In the genomic region with DNA sequence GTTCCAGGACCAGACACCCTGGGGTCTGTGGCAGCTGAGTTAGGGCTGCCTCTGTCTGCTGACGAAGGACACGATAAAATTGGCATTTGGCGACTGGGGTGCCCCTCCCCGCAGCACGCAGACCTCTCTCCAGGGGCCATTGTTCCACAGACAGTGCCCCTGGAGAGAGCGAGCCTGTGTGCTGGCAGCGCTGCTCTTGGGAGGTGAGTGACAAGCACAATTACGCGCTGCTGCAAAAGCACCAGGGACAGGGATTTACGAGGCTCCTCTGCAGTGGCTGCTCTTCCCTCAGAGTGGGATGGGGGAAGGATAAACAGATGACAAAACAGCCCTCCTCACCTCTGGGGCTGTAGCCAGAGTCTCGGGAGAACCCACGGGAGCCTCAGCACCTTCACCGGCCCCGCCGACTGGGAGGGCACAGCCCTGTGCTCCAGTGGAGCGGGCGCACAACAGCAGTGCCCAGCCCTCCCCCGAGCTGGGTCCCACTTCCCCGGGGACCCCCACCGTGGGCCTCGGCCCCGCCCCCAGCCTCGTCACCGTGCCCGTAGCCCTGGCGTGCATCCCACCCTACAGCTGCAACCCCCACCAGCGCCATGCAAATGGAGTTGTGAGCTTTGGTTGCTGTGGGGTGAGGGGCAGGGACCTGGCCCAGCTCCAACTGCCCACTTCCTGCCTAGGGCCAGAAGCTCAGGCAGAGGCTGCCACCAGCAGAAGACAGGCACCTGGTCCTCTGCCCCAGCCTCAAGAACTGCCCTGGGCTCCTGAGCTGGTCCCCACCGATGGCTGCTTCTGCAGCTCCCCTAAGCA, we compare ENCODE assay signal across 12 cellular contexts. TPM values are rescaled to one million over a fixed set of nuclear protein-coding genes. Genes with fewer than 3 reads are reported as not detected.
DNase-seq lines count a peak whose midpoint lies in the region; ATAC-seq and TF ChIP-seq lines count a peak whose summit lies in the region.
"Had no signal": no experiment of that assay in that cellular context is flagged by ENCODE, and none has a peak within 500 bp of the region (broad histone marks: within the 10 kb centered on the region; RNA-seq: fewer than 3 reads in every experiment).

No MANE protein-coding gene starts in this region.

- no peak for ATAC-seq in heart right ventricle

- intact Hi-C loops in heart right ventricle (cut with DNase I): no loop called here

- no peaks in the 10 kb centered on the region for H3K9me3 Mint-ChIP-seq in nephron progenitor cell
- H3K9me3 Mint-ChIP-seq: activated CD4-positive, alpha-beta T cell treated with anti-CD3 and anti-CD28 coated beads, Interleukin-2, amount 10 ng/mL, durations not matched to agents 7 days and 5 days; mesothelial cell of epicardium had no signal

- H3K4me1 Mint-ChIP-seq in nephron progenitor cell: peaks cover 26% of the 10 kb centered on the region
- H3K4me1 Mint-ChIP-seq: activated CD4-positive, alpha-beta T cell treated with anti-CD3 and anti-CD28 coated beads, Interleukin-2, amount 10 ng/mL, durations not matched to agents 7 days and 5 days; mesothelial cell of epicardium had no signal

- no peak overlapping the region for H3K4me3 Mint-ChIP-seq in nephron progenitor cell
- H3K4me3 Mint-ChIP-seq: activated CD4-positive, alpha-beta T cell treated with anti-CD3 and anti-CD28 coated beads, Interleukin-2, amount 10 ng/mL, durations not matched to agents 7 days and 5 days; mesothelial cell of epicardium had no signal

- DNase-seq in NCI-H2081 (lab: John Stamatoyannopoulos, UW): peak; percentile 52 to 75
- no peak for DNase-seq in NCI-H2081 treated with DMSO at 0.1 percent for 48 hours (lab: John Stamatoyannopoulos, UW)
- DNase-seq in NCI-H2227 treated with DMSO at 0.1 percent for 48 hours (lab: John Stamatoyannopoulos, UW): peak; percentile 75
- DNase-seq in nephron progenitor cell: no peak
- no peak for DNase-seq in heart right ventricle
- no peak for DNase-seq in right atrium auricular region (ENCODE audit: low spot score)
- DNase-seq: activated CD4-positive, alpha-beta T cell treated with anti-CD3 and anti-CD28 coated beads, Interleukin-2, amount 10 ng/mL, durations not matched to agents 7 days and 5 days; adrenal gland; NCI-H510A; ovary had no signal

- H3K4me1 ChIP-seq in heart right ventricle: no peaks in the 10 kb centered on the region
- no peaks in the 10 kb centered on the region for H3K4me1 ChIP-seq in right atrium auricular region
- H3K4me1 ChIP-seq: adrenal gland had no signal

- no peak overlapping the region for H3K4me3 ChIP-seq in heart right ventricle
- H3K4me3 ChIP-seq in right atrium auricular region: no peak overlapping the region
- H3K4me3 ChIP-seq: adrenal gland, ovary had no signal

- H3K27me3 ChIP-seq in heart right ventricle (no peaks in the 10 kb centered on the region), right atrium auricular region (no peaks in the 10 kb centered on the region)
- H3K27me3 ChIP-seq: adrenal gland, ovary had no signal

- H3K36me3 ChIP-seq in heart right ventricle: peaks cover 0 to 37% (median 0%) of the 10 kb centered on the region in 9 donors
- no peaks in the 10 kb centered on the region for H3K36me3 ChIP-seq in right atrium auricular region
- H3K36me3 ChIP-seq: adrenal gland, ovary had no signal

- no peaks in the 10 kb centered on the region for H3K9me3 ChIP-seq in heart right ventricle
- no peaks in the 10 kb centered on the region for H3K9me3 ChIP-seq in right atrium auricular region
- H3K9me3 ChIP-seq: adrenal gland, ovary had no signal

- H3K27ac ChIP-seq in heart right ventricle (no peak overlapping the region), right atrium auricular region (no peak overlapping the region)
- H3K27ac ChIP-seq: 22Rv1, adrenal gland, ovary had no signal

- peak overlapping the region; percentile 61 for H3K27ac Mint-ChIP-seq in nephron progenitor cell
- H3K27ac Mint-ChIP-seq: activated CD4-positive, alpha-beta T cell treated with anti-CD3 and anti-CD28 coated beads, Interleukin-2, amount 10 ng/mL, durations not matched to agents 7 days and 5 days; mesothelial cell of epicardium had no signal

- WGBS in heart right ventricle, 2 donors: 76 to 80% methylated on average over 28 of the region's 28 CpGs

- peaks cover 11% of the 10 kb centered on the region for H3K36me3 Mint-ChIP-seq in nephron progenitor cell (ENCODE audit: low read depth)

- TF ChIP-seq CTCF in nephron progenitor cell (IDR thresholded peaks at IDR 0.05) (no peak), heart right ventricle (IDR thresholded peaks at IDR 0.05) (no peak), right atrium auricular region (IDR thresholded peaks at IDR 0.05) (no peak)

- H3K27me3 Mint-ChIP-seq in nephron progenitor cell (ENCODE audit: low read depth, poor library complexity): no peaks in the 10 kb centered on the region
- H3K27me3 Mint-ChIP-seq: activated CD4-positive, alpha-beta T cell treated with anti-CD3 and anti-CD28 coated beads, Interleukin-2, amount 10 ng/mL, durations not matched to agents 7 days and 5 days had no signal

RNA-seq across cellular contexts. Expression of a gene that starts 19.6 kb away (rescaled TPM):
- total RNA-seq in heart right ventricle (10 to 100 TPM; 47.9 to 75.2 (median 62.4) TPM), right atrium auricular region (10 to 100 TPM; 46.9 to 78.7 TPM)
- polyA plus RNA-seq in heart right ventricle: 10 to 100 TPM; 40.1 to 53.5 TPM

RNA-seq across cellular contexts. Expression of a gene that starts 34.7 kb away (rescaled TPM):
- 10 to 100 TPM; 28.9 to 58.4 (median 38.8) TPM for total RNA-seq in heart right ventricle
- polyA plus RNA-seq in heart right ventricle: 10 to 100 TPM; 24.3 to 27.9 TPM
- total RNA-seq in right atrium auricular region: 10 to 100 TPM; 28.8 to 41.7 TPM

RNA-seq across cellular contexts. Expression of a gene that starts 48.3 kb away (rescaled TPM):
- 10 to 100 TPM; 22.2 to 46.4 (median 26.9) TPM for total RNA-seq in heart right ventricle
- 10 to 100 TPM; 44.4 to 66.5 TPM for polyA plus RNA-seq in heart right ventricle
- 10 to 100 TPM; 37.2 to 81.0 TPM for total RNA-seq in right atrium auricular region

RNA-seq across cellular contexts. Expression of a gene that starts 48.7 kb away (rescaled TPM):
- total RNA-seq in heart right ventricle (100 to 1,000 TPM; 194 to 279 (median 234) TPM), right atrium auricular region (100 to 1,000 TPM in 1 of 2 donors, 10 to 100 TPM in 1; 54.5 to 132 TPM)
- 100 to 1,000 TPM; 148 to 279 TPM for polyA plus RNA-seq in heart right ventricle

RNA-seq across cellular contexts. Expression of a gene that starts 58.2 kb away (rescaled TPM):
- 100 to 1,000 TPM; 286 to 668 (median 466) TPM for total RNA-seq in heart right ventricle
- polyA plus RNA-seq in heart right ventricle: 100 to 1,000 TPM; 444 to 684 TPM
- 100 to 1,000 TPM; 322 to 710 TPM for total RNA-seq in right atrium auricular region

Comparison
In these comparisons a context has a peak if more than half of its experiments do, and no peak if none do; other contexts are left out.
1. DNase-seq: peak in NCI-H2081 (2 of 2) and NCI-H2227 treated with DMSO at 0.1 percent for 48 hours (single experiment); none in NCI-H2081 treated with DMSO at 0.1 percent for 48 hours (single experiment), nephron progenitor cell (single experiment), heart right ventricle (0 of 2) and right atrium auricular region (single experiment).